Comparison of ENCODE assay signal across 1 cellular context in the genomic region with DNA sequence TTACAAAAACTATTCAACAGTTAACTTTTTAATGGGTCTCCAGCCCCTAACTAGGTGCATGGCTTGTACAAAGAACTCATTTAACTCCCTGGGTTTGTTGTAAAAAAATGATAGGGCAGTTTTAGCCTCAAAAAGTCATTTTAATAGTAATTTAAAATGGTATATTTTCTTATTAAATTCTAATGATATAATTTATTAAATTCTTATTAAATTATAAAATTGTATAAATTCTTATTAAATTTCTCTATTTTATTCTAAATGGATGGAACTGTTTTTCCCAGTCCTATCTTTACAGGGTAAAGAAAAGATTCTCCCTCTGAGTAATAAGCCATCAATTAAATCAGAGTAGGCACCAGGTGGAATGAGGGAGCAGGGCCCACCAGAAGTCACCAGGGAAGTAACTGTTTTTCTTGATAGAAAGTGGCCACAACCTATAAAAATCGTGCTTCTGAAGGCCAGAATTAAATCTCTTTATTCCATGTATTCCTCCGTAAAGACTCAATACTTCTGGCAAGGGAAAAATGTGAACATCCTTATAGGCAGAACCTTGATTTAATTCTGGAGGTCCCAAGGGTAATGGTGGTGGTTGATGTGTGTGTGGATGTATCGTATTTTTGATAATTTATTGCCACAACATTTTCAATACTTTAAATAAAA.
A peak's percentile ranks its signal among the peaks of the same experiment; 100 is the strongest.
TF ChIP-seq lines count a peak whose summit lies in the region.

No MANE protein-coding gene starts in this region.

TF ChIP-seq in GM12878, 131 proteins besides CTCF, POLR2A, EP300 and RAD21:
- TF ChIP-seq JUNB (IDR thresholded peaks at IDR 0.05) (no peak), MEF2B (IDR thresholded peaks at IDR 0.05; ENCODE audit: partially characterized antibody, poor library complexity, severe bottlenecking) (peak; percentile 40), CBFB (IDR thresholded peaks at IDR 0.05; ENCODE audit: low read depth) (no peak), NFXL1 (IDR thresholded peaks at IDR 0.05; ENCODE audit: borderline replicate concordance) (no peak)
- TF ChIP-seq, protein P1, sequence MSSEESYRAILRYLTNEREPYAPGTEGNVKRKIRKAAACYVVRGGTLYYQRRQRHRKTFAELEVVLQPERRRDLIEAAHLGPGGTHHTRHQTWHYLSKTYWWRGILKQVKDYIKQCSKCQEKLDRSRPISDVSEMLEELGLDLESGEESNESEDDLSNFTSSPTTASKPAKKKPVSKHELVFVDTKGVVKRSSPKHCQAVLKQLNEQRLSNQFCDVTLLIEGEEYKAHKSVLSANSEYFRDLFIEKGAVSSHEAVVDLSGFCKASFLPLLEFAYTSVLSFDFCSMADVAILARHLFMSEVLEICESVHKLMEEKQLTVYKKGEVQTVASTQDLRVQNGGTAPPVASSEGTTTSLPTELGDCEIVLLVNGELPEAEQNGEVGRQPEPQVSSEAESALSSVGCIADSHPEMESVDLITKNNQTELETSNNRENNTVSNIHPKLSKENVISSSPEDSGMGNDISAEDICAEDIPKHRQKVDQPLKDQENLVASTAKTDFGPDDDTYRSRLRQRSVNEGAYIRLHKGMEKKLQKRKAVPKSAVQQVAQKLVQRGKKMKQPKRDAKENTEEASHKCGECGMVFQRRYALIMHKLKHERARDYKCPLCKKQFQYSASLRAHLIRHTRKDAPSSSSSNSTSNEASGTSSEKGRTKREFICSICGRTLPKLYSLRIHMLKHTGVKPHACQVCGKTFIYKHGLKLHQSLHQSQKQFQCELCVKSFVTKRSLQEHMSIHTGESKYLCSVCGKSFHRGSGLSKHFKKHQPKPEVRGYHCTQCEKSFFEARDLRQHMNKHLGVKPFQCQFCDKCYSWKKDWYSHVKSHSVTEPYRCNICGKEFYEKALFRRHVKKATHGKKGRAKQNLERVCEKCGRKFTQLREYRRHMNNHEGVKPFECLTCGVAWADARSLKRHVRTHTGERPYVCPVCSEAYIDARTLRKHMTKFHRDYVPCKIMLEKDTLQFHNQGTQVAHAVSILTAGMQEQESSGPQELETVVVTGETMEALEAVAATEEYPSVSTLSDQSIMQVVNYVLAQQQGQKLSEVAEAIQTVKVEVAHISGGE (CRISPR knock-in tag; IDR thresholded peaks at IDR 0.05), result no peak
TF ChIP-seq in GM12878: peak in this region for 1.
